ENCODE assay signal across 8 cellular contexts in the genomic region with DNA sequence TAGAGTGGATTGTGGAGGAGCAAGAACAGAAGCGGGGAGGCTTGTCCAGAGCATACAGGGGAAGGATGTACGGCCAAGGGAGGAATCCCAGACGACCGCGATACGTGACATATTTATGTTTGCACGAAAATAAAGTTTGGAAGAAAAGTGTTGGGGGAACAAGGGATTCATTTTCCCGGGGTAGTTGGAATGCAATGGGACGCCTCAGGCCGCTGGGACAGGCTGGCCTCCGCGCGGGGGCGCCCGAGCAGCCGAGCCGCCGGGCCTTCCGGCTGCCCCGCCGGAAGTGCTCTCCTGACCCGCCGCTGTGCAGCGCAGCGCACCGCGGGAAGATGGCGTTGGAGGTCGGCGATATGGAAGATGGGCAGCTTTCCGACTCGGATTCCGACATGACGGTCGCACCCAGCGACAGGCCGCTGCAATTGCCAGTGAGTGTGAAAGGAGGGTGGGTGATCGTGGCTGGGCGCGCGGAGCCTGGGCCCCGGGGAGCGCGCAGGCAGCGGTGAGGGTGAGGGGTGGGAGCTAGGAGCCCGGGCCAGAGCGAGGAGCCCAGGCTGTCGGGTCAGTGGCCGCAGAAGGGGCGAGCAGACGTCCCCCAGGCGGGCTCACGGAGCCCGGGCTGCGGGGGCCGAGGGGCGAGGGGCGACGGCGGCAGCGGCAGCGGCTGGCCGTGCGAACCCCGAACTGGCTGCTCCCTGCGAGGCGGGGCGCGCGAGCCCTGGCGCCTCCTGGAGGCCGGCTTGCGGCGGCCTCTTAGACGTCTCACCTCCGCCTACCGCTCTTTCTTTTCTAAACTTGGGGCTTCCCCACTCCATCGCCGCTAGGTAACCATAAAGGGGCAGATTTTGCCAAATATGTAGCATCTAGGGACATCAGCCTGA. TPM values are rescaled to one million over a fixed set of nuclear protein-coding genes. Genes with fewer than 3 reads are reported as not detected.
DNase-seq lines count a peak whose midpoint lies in the region; ATAC-seq and TF ChIP-seq lines count a peak whose summit lies in the region.

A gene with protein sequence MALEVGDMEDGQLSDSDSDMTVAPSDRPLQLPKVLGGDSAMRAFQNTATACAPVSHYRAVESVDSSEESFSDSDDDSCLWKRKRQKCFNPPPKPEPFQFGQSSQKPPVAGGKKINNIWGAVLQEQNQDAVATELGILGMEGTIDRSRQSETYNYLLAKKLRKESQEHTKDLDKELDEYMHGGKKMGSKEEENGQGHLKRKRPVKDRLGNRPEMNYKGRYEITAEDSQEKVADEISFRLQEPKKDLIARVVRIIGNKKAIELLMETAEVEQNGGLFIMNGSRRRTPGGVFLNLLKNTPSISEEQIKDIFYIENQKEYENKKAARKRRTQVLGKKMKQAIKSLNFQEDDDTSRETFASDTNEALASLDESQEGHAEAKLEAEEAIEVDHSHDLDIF (plus strand): TSS at position 317 of the 881 bp plus-strand sequence. CDS start 16 bp downstream, at position 333.

- no peaks in the 10 kb centered on the region for H3K9me3 Mint-ChIP-seq in activated T-helper 1 cell treated with anti-CD3 and anti-CD28 coated beads, Interleukin-12 subunit alpha, Interleukin-12 subunit beta, Interleukin-2, Interleukin-4 antibody, amounts not matched to agents 30 ng/mL and 10 ng/mL and 1 ng/mL, durations not matched to agents 14 hours and 24 hours and 36 hours
- H3K9me3 Mint-ChIP-seq in natural killer cell treated with Interleukin-12 subunit alpha and Interleukin-12 subunit beta and Interleukin-15 and Interleukin-18, amount 100 ng/mL, for 72 hours, result no peaks in the 10 kb centered on the region
- H3K9me3 Mint-ChIP-seq in stimulated activated naive CD8-positive, alpha-beta T cell treated with anti-CD3 and anti-CD28 coated beads, Interleukin-15, Interleukin-2, amounts not matched to agents 100 ng/mL and 50 ng/mL, for 24 hours, result no peaks in the 10 kb centered on the region

- DNase-seq in DMS114 treated with DMSO at 0.1 percent for 48 hours (lab: John Stamatoyannopoulos, UW; ENCODE audit: unreplicated experiment) (peak; percentile 75), HUDEP-2 (lab: John Stamatoyannopoulos, UW; ENCODE audit: unreplicated experiment in 76 of 76) (peak in 73 of 76 experiments; percentile 3 to 79 (median 56)), Peyer's patch (peak; percentile 72 to 89 (median 86)), fibroblast of mammary gland (ENCODE audit: low read depth) (peak; percentile 75)
- DNase-seq in activated T-helper 1 cell treated with anti-CD3 and anti-CD28 coated beads, Interleukin-12 subunit alpha, Interleukin-12 subunit beta, Interleukin-2, Interleukin-4 antibody, amounts not matched to agents 30 ng/mL and 10 ng/mL and 1 ng/mL, durations not matched to agents 14 hours and 24 hours and 36 hours (ENCODE audit: low spot score), result peak; percentile 72
- peak; percentile 88 for DNase-seq in natural killer cell treated with Interleukin-12 subunit alpha and Interleukin-12 subunit beta and Interleukin-15 and Interleukin-18, amount 100 ng/mL, for 72 hours (ENCODE audit: low spot score)

- H3K9me3 ChIP-seq in Peyer's patch, result no peaks in the 10 kb centered on the region

- H3K4me3 ChIP-seq in Peyer's patch (peak within 1 kb of the TSS; percentile 90 to 99 (median 97)), fibroblast of mammary gland (ENCODE audit: control insufficient read depth, low read depth, low read length) (peak within 1 kb of the TSS; percentile 94)

- no peaks in the 10 kb centered on the region for H3K27me3 ChIP-seq in Peyer's patch

- TF ChIP-seq CTCF in Peyer's patch (IDR thresholded peaks at IDR 0.05) (peak; percentile 27 to 72 (median 61)), fibroblast of mammary gland (conservative IDR thresholded peaks at IDR 0.05; ENCODE audit: control insufficient read depth, insufficient read depth, low read depth, low read length) (peak; percentile 43)

- peaks cover 14% of the 10 kb centered on the region for H3K36me3 Mint-ChIP-seq in activated T-helper 1 cell treated with anti-CD3 and anti-CD28 coated beads, Interleukin-12 subunit alpha, Interleukin-12 subunit beta, Interleukin-2, Interleukin-4 antibody, amounts not matched to agents 30 ng/mL and 10 ng/mL and 1 ng/mL, durations not matched to agents 14 hours and 24 hours and 36 hours (ENCODE audit: low read depth)
- peaks cover 9% of the 10 kb centered on the region for H3K36me3 Mint-ChIP-seq in natural killer cell treated with Interleukin-12 subunit alpha and Interleukin-12 subunit beta and Interleukin-15 and Interleukin-18, amount 100 ng/mL, for 72 hours
- peaks cover 30% of the 10 kb centered on the region for H3K36me3 Mint-ChIP-seq in stimulated activated naive CD8-positive, alpha-beta T cell treated with anti-CD3 and anti-CD28 coated beads, Interleukin-15, Interleukin-2, amounts not matched to agents 100 ng/mL and 50 ng/mL, for 24 hours (ENCODE audit: low read depth)

- peaks cover 0 to 25% (median 9%) of the 10 kb centered on the region in 4 donors for H3K4me1 ChIP-seq in Peyer's patch

- H3K27ac Mint-ChIP-seq in activated T-helper 1 cell treated with anti-CD3 and anti-CD28 coated beads, Interleukin-12 subunit alpha, Interleukin-12 subunit beta, Interleukin-2, Interleukin-4 antibody, amounts not matched to agents 30 ng/mL and 10 ng/mL and 1 ng/mL, durations not matched to agents 14 hours and 24 hours and 36 hours, result peak within 1 kb of the TSS; percentile 97
- H3K27ac Mint-ChIP-seq in natural killer cell treated with Interleukin-12 subunit alpha and Interleukin-12 subunit beta and Interleukin-15 and Interleukin-18, amount 100 ng/mL, for 72 hours, result peak within 1 kb of the TSS; percentile 72 to 73
- peak within 1 kb of the TSS; percentile 98 for H3K27ac Mint-ChIP-seq in stimulated activated naive CD8-positive, alpha-beta T cell treated with anti-CD3 and anti-CD28 coated beads, Interleukin-15, Interleukin-2, amounts not matched to agents 100 ng/mL and 50 ng/mL, for 24 hours

- H3K4me3 Mint-ChIP-seq in activated T-helper 1 cell treated with anti-CD3 and anti-CD28 coated beads, Interleukin-12 subunit alpha, Interleukin-12 subunit beta, Interleukin-2, Interleukin-4 antibody, amounts not matched to agents 30 ng/mL and 10 ng/mL and 1 ng/mL, durations not matched to agents 14 hours and 24 hours and 36 hours, result peak within 1 kb of the TSS; percentile 95
- peak within 1 kb of the TSS; percentile 88 for H3K4me3 Mint-ChIP-seq in natural killer cell treated with Interleukin-12 subunit alpha and Interleukin-12 subunit beta and Interleukin-15 and Interleukin-18, amount 100 ng/mL, for 72 hours
- H3K4me3 Mint-ChIP-seq in stimulated activated naive CD8-positive, alpha-beta T cell treated with anti-CD3 and anti-CD28 coated beads, Interleukin-15, Interleukin-2, amounts not matched to agents 100 ng/mL and 50 ng/mL, for 24 hours, result peak within 1 kb of the TSS; percentile 99

- peak within 1 kb of the TSS; percentile 80 to 95 (median 84) for H3K27ac ChIP-seq in Peyer's patch

- H3K4me1 Mint-ChIP-seq in activated T-helper 1 cell treated with anti-CD3 and anti-CD28 coated beads, Interleukin-12 subunit alpha, Interleukin-12 subunit beta, Interleukin-2, Interleukin-4 antibody, amounts not matched to agents 30 ng/mL and 10 ng/mL and 1 ng/mL, durations not matched to agents 14 hours and 24 hours and 36 hours (ENCODE audit: low read depth), result peaks cover 33% of the 10 kb centered on the region
- H3K4me1 Mint-ChIP-seq in natural killer cell treated with Interleukin-12 subunit alpha and Interleukin-12 subunit beta and Interleukin-15 and Interleukin-18, amount 100 ng/mL, for 72 hours (ENCODE audit: low read depth in 2 of 2), result peaks cover 15 to 18% of the 10 kb centered on the region in 2 donors
- peaks cover 37% of the 10 kb centered on the region for H3K4me1 Mint-ChIP-seq in stimulated activated naive CD8-positive, alpha-beta T cell treated with anti-CD3 and anti-CD28 coated beads, Interleukin-15, Interleukin-2, amounts not matched to agents 100 ng/mL and 50 ng/mL, for 24 hours (ENCODE audit: low read depth)

- intact Hi-C loops in activated T-helper 1 cell treated with anti-CD3 and anti-CD28 coated beads, Interleukin-12 subunit alpha, Interleukin-12 subunit beta, Interleukin-2, Interleukin-4 antibody, amounts not matched to agents 30 ng/mL and 10 ng/mL and 1 ng/mL, durations not matched to agents 14 hours and 24 hours and 36 hours (cut with micrococcal nuclease), result loop anchor here (1.0 to 5.0 kb wide), 14 partner anchors 62 to 1481 kb away; partner anchors contain the start of genes GRAMD2B, MARCHF3, PRRC1 and SLC12A2

- TF ChIP-seq POLR2A in Peyer's patch (IDR thresholded peaks at IDR 0.05), result peak in 1 of 2 donors; percentile 8

- peaks cover 10% of the 10 kb centered on the region for H3K27me3 Mint-ChIP-seq in activated T-helper 1 cell treated with anti-CD3 and anti-CD28 coated beads, Interleukin-12 subunit alpha, Interleukin-12 subunit beta, Interleukin-2, Interleukin-4 antibody, amounts not matched to agents 30 ng/mL and 10 ng/mL and 1 ng/mL, durations not matched to agents 14 hours and 24 hours and 36 hours (ENCODE audit: insufficient read depth)
- peaks cover 0 to 7% of the 10 kb centered on the region in 2 donors for H3K27me3 Mint-ChIP-seq in natural killer cell treated with Interleukin-12 subunit alpha and Interleukin-12 subunit beta and Interleukin-15 and Interleukin-18, amount 100 ng/mL, for 72 hours
- no peaks in the 10 kb centered on the region for H3K27me3 Mint-ChIP-seq in stimulated activated naive CD8-positive, alpha-beta T cell treated with anti-CD3 and anti-CD28 coated beads, Interleukin-15, Interleukin-2, amounts not matched to agents 100 ng/mL and 50 ng/mL, for 24 hours

- ATAC-seq in GM21381 (IDR thresholded peaks at IDR 0.05; ENCODE audit: unreplicated experiment), result peak; percentile 96
- peak; percentile 98 for ATAC-seq in natural killer cell treated with Interleukin-12 subunit alpha and Interleukin-12 subunit beta and Interleukin-15 and Interleukin-18, amount 100 ng/mL, for 72 hours

- peaks cover 0 to 22% (median 0%) of the 10 kb centered on the region in 3 donors for H3K36me3 ChIP-seq in Peyer's patch

RNA-seq across cellular contexts. Expression of the gene that starts here (rescaled TPM):
- total RNA-seq in Peyer's patch, result 10 to 100 TPM; 25.6 to 31.4 (median 27.4) TPM
- 46.6 and 52.9 TPM in 2 replicates for total RNA-seq in activated T-helper 1 cell treated with anti-CD3 and anti-CD28 coated beads, Interleukin-12 subunit alpha, Interleukin-12 subunit beta, Interleukin-2, Interleukin-4 antibody, amounts not matched to agents 30 ng/mL and 10 ng/mL and 1 ng/mL, durations not matched to agents 14 hours and 24 hours and 36 hours
- total RNA-seq in natural killer cell treated with Interleukin-12 subunit alpha and Interleukin-12 subunit beta and Interleukin-15 and Interleukin-18, amount 100 ng/mL, for 72 hours, result 10 to 100 TPM; 31.5 to 37.7 TPM

Comparison
In these comparisons a context has a peak if more than half of its experiments do, and no peak if none do; other contexts are left out.
1. Peak in every context shown above with its lines: DNase-seq, ATAC-seq, H3K4me3 ChIP-seq and H3K27ac ChIP-seq.